Comparison of ENCODE assay signal across 28 cellular contexts in genomic region chrY:8273807-8274206, GRCh38.
"Had no signal": no experiment of that assay in that cellular context is flagged by ENCODE, and none has a peak within 500 bp of the region (broad histone marks: within the 10 kb centered on the region; RNA-seq: fewer than 3 reads in every experiment).

No MANE protein-coding gene starts in this region.

- H3K36me3 ChIP-seq: ascending aorta, MG63, Peyer's patch, WERI-Rb-1 had no signal

- H3K9me3 ChIP-seq: ascending aorta, MG63, Peyer's patch had no signal

- H3K36me3 Mint-ChIP-seq: activated naive CD8-positive, alpha-beta T cell had no signal

- H3K27me3 Mint-ChIP-seq: activated naive CD8-positive, alpha-beta T cell; activated T-cell treated with anti-CD3 and anti-CD28 coated beads, Interleukin-2, amount 50 U/mL, for 24 hours had no signal

- H3K4me3 Mint-ChIP-seq: activated CD4-positive, alpha-beta memory T cell treated with anti-CD3 and anti-CD28 coated beads, Interleukin-2, amount 10 ng/mL, durations not matched to agents 7 days and 5 days; activated naive CD8-positive, alpha-beta T cell; activated T-cell treated with anti-CD3 and anti-CD28 coated beads, Interleukin-2, amount 50 U/mL, for 24 hours had no signal

- H3K4me1 ChIP-seq: ascending aorta, Peyer's patch had no signal

- H3K27ac ChIP-seq: ascending aorta, Peyer's patch, RWPE1, WERI-Rb-1 had no signal

- H3K27me3 ChIP-seq: ascending aorta, MG63, Peyer's patch had no signal

- H3K4me1 Mint-ChIP-seq: activated CD4-positive, alpha-beta memory T cell treated with anti-CD3 and anti-CD28 coated beads, Interleukin-2, amount 10 ng/mL, durations not matched to agents 7 days and 5 days had no signal

- H3K27ac Mint-ChIP-seq: activated CD4-positive, alpha-beta memory T cell treated with anti-CD3 and anti-CD28 coated beads, Interleukin-2, amount 10 ng/mL, durations not matched to agents 7 days and 5 days; activated naive CD8-positive, alpha-beta T cell; activated T-cell treated with anti-CD3 and anti-CD28 coated beads, Interleukin-2, amount 50 U/mL, for 24 hours had no signal

- ATAC-seq: PC-3 had no signal

- H3K9me3 Mint-ChIP-seq: activated CD4-positive, alpha-beta memory T cell treated with anti-CD3 and anti-CD28 coated beads, Interleukin-2, amount 10 ng/mL, durations not matched to agents 7 days and 5 days; activated T-cell treated with anti-CD3 and anti-CD28 coated beads, Interleukin-2, amount 50 U/mL, for 24 hours had no signal

- DNase-seq: activated CD4-positive, alpha-beta memory T cell treated with anti-CD3 and anti-CD28 coated beads, Interleukin-2, amount 10 ng/mL, durations not matched to agents 7 days and 5 days; activated CD4-positive, alpha-beta T cell treated with anti-CD3 and anti-CD28 coated beads for 48 hours; activated CD4-positive, CD25-positive, alpha-beta regulatory T cell; activated effector memory CD4-positive, alpha-beta T cell treated with Interleukin-2 at 50 U/mL for 16 hours; activated T-cell treated with anti-CD3 and anti-CD28 coated beads, Interleukin-2, amount 50 U/mL, for 24 hours; amygdala; Kasumi-1; KG1; MG63; NCI-H1048; NCI-H1105 treated with DMSO at 0.1 percent for 48 hours; NCI-H1436; NCI-H1694; NCI-H1930; NCI-H2081 treated with DMSO at 0.1 percent for 48 hours; NCI-H510A; NCI-H526; NCI-H748 treated with DMSO at 0.1 percent for 48 hours; NK-92 treated with Interleukin-12 subunit alpha and Interleukin-12 subunit beta, amount 100 ng/mL, for 24 hours; PC-3; Peyer's patch; Right ventricle myocardium superior; SW 1271; T1000; WERI-Rb-1 had no signal

- H3K4me3 ChIP-seq: ascending aorta, MG63, Peyer's patch had no signal
